Comparison of ENCODE assay signal across 26 cellular contexts in genomic region chr17:1351967-1352366, GRCh38. TPM values are rescaled to one million over a fixed set of nuclear protein-coding genes. Genes with fewer than 3 reads are reported as not detected.
DNase-seq lines count a peak whose midpoint lies in the region; ATAC-seq and TF ChIP-seq lines count a peak whose summit lies in the region.
"Had no signal": no experiment of that assay in that cellular context is flagged by ENCODE, and none has a peak within 500 bp of the region (broad histone marks: within the 10 kb centered on the region; RNA-seq: fewer than 3 reads in every experiment).

No MANE protein-coding gene starts in this region.

- POLR2A ChIA-PET in naive thymus-derived CD4-positive, alpha-beta T cell (lab: Charles Lee) = interaction anchor here (0.7 to 1.1 kb wide), 2 partner anchors 13 to 36 kb away, joined by 3 to 4 read pairs; no protein-coding TSS in a partner anchor

- peak overlapping the region; percentile 79 for H3K27ac Mint-ChIP-seq in activated naive CD4-positive, alpha-beta T cell treated with anti-CD3 and anti-CD28 coated beads, Interleukin-2, amount 50 U/mL, for 24 hours
- peak overlapping the region in 1 of 2 donors; percentile 86 for H3K27ac Mint-ChIP-seq in activated naive CD4-positive, alpha-beta T cell treated with anti-CD3 and anti-CD28 coated beads, Interleukin-2, amount 50 U/mL, for 72 hours
- H3K27ac Mint-ChIP-seq in endodermal cell = peak overlapping the region; percentile 32
- no peak overlapping the region for H3K27ac Mint-ChIP-seq in naive thymus-derived CD4-positive, alpha-beta T cell
- H3K27ac Mint-ChIP-seq: activated T-helper 2 cell treated with anti-CD3 and anti-CD28 coated beads, Interferon-gamma antibody, Interleukin-2, Interleukin-4, amounts not matched to agents 10 μg/mL and 5 μg/mL and 100 μg/mL, durations not matched to agents 14 hours and 24 hours and 36 hours; T-helper 2 cell treated with Interferon-gamma antibody and Interleukin-4, amounts not matched to agents 5 μg/mL and 100 μg/mL, for 36 hours had no signal

- H3K9me3 ChIP-seq in endodermal cell (ENCODE audit: control insufficient read depth, low read length) = no peaks in the 10 kb centered on the region
- H3K9me3 ChIP-seq in smooth muscle cell (replicated peaks; ENCODE audit: low read depth) = no peaks in the 10 kb centered on the region
- no peaks in the 10 kb centered on the region for H3K9me3 ChIP-seq in naive thymus-derived CD4-positive, alpha-beta T cell (ENCODE audit: control insufficient read depth in 2 of 3, low read length in 3 of 3)
- H3K9me3 ChIP-seq in ovary = no peaks in the 10 kb centered on the region
- H3K9me3 ChIP-seq: adrenal gland, mucosa of descending colon, Peyer's patch, spleen, vagina had no signal

- H3K27me3 Mint-ChIP-seq in activated naive CD4-positive, alpha-beta T cell treated with anti-CD3 and anti-CD28 coated beads, Interleukin-2, amount 50 U/mL, for 24 hours = no peaks in the 10 kb centered on the region
- no peaks in the 10 kb centered on the region for H3K27me3 Mint-ChIP-seq in endodermal cell (ENCODE audit: insufficient read depth)
- no peaks in the 10 kb centered on the region for H3K27me3 Mint-ChIP-seq in naive thymus-derived CD4-positive, alpha-beta T cell

- no peak for ATAC-seq in activated naive CD4-positive, alpha-beta T cell treated with anti-CD3 and anti-CD28 coated beads, Interleukin-2, amount 50 U/mL, for 72 hours
- no peak for ATAC-seq in naive thymus-derived CD4-positive, alpha-beta T cell
- ATAC-seq: left ventricle myocardium superior, mucosa of descending colon had no signal

- no peak overlapping the region for H3K4me2 ChIP-seq in smooth muscle cell

- 96 to 100% methylated on average over 3 of the region's 3 CpGs for WGBS in endodermal cell (ENCODE audit: insufficient coverage in 1 of 2, insufficient read length in 1 of 2), 2 experiments
- WGBS in smooth muscle cell (ENCODE audit: low lambda C conversion rate) = 93% methylated on average over 3 of the region's 3 CpGs
- WGBS in ovary, 3 donors = 76 to 85% (median 83%) methylated on average over 3 of the region's 3 CpGs

- H3K36me3 Mint-ChIP-seq in activated naive CD4-positive, alpha-beta T cell treated with anti-CD3 and anti-CD28 coated beads, Interleukin-2, amount 50 U/mL, for 24 hours = peaks cover 19% of the 10 kb centered on the region
- peaks cover 9 to 36% of the 10 kb centered on the region in 2 donors for H3K36me3 Mint-ChIP-seq in activated naive CD4-positive, alpha-beta T cell treated with anti-CD3 and anti-CD28 coated beads, Interleukin-2, amount 50 U/mL, for 72 hours
- H3K36me3 Mint-ChIP-seq in endodermal cell (ENCODE audit: low read depth) = peaks cover 82% of the 10 kb centered on the region
- H3K36me3 Mint-ChIP-seq in naive thymus-derived CD4-positive, alpha-beta T cell = peaks cover 0 to 49% (median 27%) of the 10 kb centered on the region in 5 donors

- no peak overlapping the region for H3K4me3 Mint-ChIP-seq in activated naive CD4-positive, alpha-beta T cell treated with anti-CD3 and anti-CD28 coated beads, Interleukin-2, amount 50 U/mL, for 24 hours
- H3K4me3 Mint-ChIP-seq in endodermal cell = no peak overlapping the region
- no peak overlapping the region for H3K4me3 Mint-ChIP-seq in naive thymus-derived CD4-positive, alpha-beta T cell
- H3K4me3 Mint-ChIP-seq: T-helper 2 cell treated with Interferon-gamma antibody and Interleukin-4, amounts not matched to agents 5 μg/mL and 100 μg/mL, for 36 hours had no signal

- DNase-seq in activated naive CD4-positive, alpha-beta T cell treated with anti-CD3 and anti-CD28 coated beads, Interleukin-2, amount 50 U/mL, for 72 hours (ENCODE audit: low spot score in 2 of 2) = no peak
- DNase-seq in NCI-H1694 treated with DMSO at 0.1 percent for 48 hours (lab: John Stamatoyannopoulos, UW) (peak; percentile 34), endodermal cell (no peak), smooth muscle cell (lab: John Stamatoyannopoulos, UW; ENCODE audit: unreplicated experiment) (no peak), ovary (no peak), brain microvascular endothelial cell (no peak)
- no peak for DNase-seq in naive thymus-derived CD4-positive, alpha-beta T cell
- DNase-seq: activated CD4-positive, CD25-positive, alpha-beta regulatory T cell; adrenal gland; dermis blood vessel endothelial cell; DMS53; GOT3; KG1; left ventricle myocardium superior; mucosa of descending colon; MV-4-11; NCI-H187 treated with DMSO at 0.1 percent for 48 hours; NCI-H446; retina; spleen had no signal

- in situ Hi-C loops in brain microvascular endothelial cell (cut with HindIII; ENCODE audit: low pct_ligation_motif_present, low sequenced_read_pairs) = no loop called here

- intact Hi-C loops in naive thymus-derived CD4-positive, alpha-beta T cell (cut with micrococcal nuclease) = no loop called here
- intact Hi-C loops in ovary (cut with DNase I) = no loop called here

- no peak for TF ChIP-seq CTCF in endodermal cell (conservative IDR thresholded peaks at IDR 0.05)
- no peak for TF ChIP-seq CTCF in smooth muscle cell (IDR thresholded peaks at IDR 0.05; ENCODE audit: borderline replicate concordance, insufficient read depth, poor library complexity, severe bottlenecking)
- TF ChIP-seq CTCF in ovary (IDR thresholded peaks at IDR 0.05) = no peak
- no peak for TF ChIP-seq CTCF in brain microvascular endothelial cell (IDR thresholded peaks at IDR 0.05; ENCODE audit: low read depth, low read length, missing control alignments)

- H3K36me3 ChIP-seq in endodermal cell (ENCODE audit: control insufficient read depth, insufficient read depth, low read length) (peaks cover 87% of the 10 kb centered on the region), smooth muscle cell (ENCODE audit: low read depth) (peaks cover 8% of the 10 kb centered on the region), ovary (no peaks in the 10 kb centered on the region), brain microvascular endothelial cell (replicated peaks) (peaks cover 57% of the 10 kb centered on the region)
- H3K36me3 ChIP-seq in naive thymus-derived CD4-positive, alpha-beta T cell (ENCODE audit: control insufficient read depth in 2 of 3, insufficient read depth in 3 of 3, low read length in 3 of 3) = peaks cover 14 to 78% (median 14%) of the 10 kb centered on the region in 3 experiments

- H3K27ac ChIP-seq in endodermal cell (ENCODE audit: low read depth, low read length) (no peak overlapping the region), smooth muscle cell (ENCODE audit: low read depth) (peak overlapping the region; percentile 19), ovary (no peak overlapping the region), brain microvascular endothelial cell (no peak overlapping the region)
- no peak overlapping the region for H3K27ac ChIP-seq in naive thymus-derived CD4-positive, alpha-beta T cell (ENCODE audit: low read depth, low read length)
- H3K27ac ChIP-seq: adrenal gland, C4-2B, Peyer's patch, vagina had no signal

- H2AFZ ChIP-seq in smooth muscle cell (ENCODE audit: low read depth) = no peak overlapping the region

- H3K4me3 ChIP-seq in endodermal cell (ENCODE audit: low read length) = no peak overlapping the region
- no peak overlapping the region for H3K4me3 ChIP-seq in smooth muscle cell
- H3K4me3 ChIP-seq in naive thymus-derived CD4-positive, alpha-beta T cell (ENCODE audit: low read length) = no peak overlapping the region
- H3K4me3 ChIP-seq in ovary = no peak overlapping the region
- no peak overlapping the region for H3K4me3 ChIP-seq in brain microvascular endothelial cell (ENCODE audit: low read depth, low read length)
- H3K4me3 ChIP-seq: adrenal gland, mucosa of descending colon, Peyer's patch, spleen, vagina had no signal

- H3K27me3 ChIP-seq in endodermal cell (ENCODE audit: control insufficient read depth, insufficient read depth, low read length, poor library complexity, severe bottlenecking) (no peaks in the 10 kb centered on the region), smooth muscle cell (ENCODE audit: low read depth) (no peaks in the 10 kb centered on the region), ovary (no peaks in the 10 kb centered on the region), brain microvascular endothelial cell (replicated peaks) (no peaks in the 10 kb centered on the region)
- no peaks in the 10 kb centered on the region for H3K27me3 ChIP-seq in naive thymus-derived CD4-positive, alpha-beta T cell (ENCODE audit: control insufficient read depth in 2 of 2, insufficient read depth in 2 of 2, low read length in 2 of 2)
- H3K27me3 ChIP-seq: adrenal gland, Peyer's patch, spleen, vagina had no signal

- H3F3A ChIP-seq in smooth muscle cell (ENCODE audit: low read depth) = peaks cover 4% of the 10 kb centered on the region

- no peak for TF ChIP-seq EP300 in ovary (IDR thresholded peaks at IDR 0.05)

- no peaks in the 10 kb centered on the region for H3K4me1 ChIP-seq in endodermal cell (ENCODE audit: control insufficient read depth, insufficient read depth, low read length)
- H3K4me1 ChIP-seq in smooth muscle cell (ENCODE audit: low read depth) = no peaks in the 10 kb centered on the region
- no peaks in the 10 kb centered on the region for H3K4me1 ChIP-seq in naive thymus-derived CD4-positive, alpha-beta T cell (ENCODE audit: control insufficient read depth in 2 of 2, insufficient read depth in 2 of 2, low read length in 2 of 2)
- no peaks in the 10 kb centered on the region for H3K4me1 ChIP-seq in ovary (ENCODE audit: insufficient read depth)

- CTCF ChIA-PET in naive thymus-derived CD4-positive, alpha-beta T cell (lab: Charles Lee) = interaction anchor here (0.6 to 4.4 kb wide), 4 partner anchors 10 to 211 kb away, joined by 4 to 15 read pairs (median 4); no protein-coding TSS in a partner anchor

- H3K4me1 Mint-ChIP-seq in activated naive CD4-positive, alpha-beta T cell treated with anti-CD3 and anti-CD28 coated beads, Interleukin-2, amount 50 U/mL, for 24 hours = peaks cover 30% of the 10 kb centered on the region
- no peaks in the 10 kb centered on the region for H3K4me1 Mint-ChIP-seq in endodermal cell
- peaks cover 8 to 36% (median 22%) of the 10 kb centered on the region in 7 donors for H3K4me1 Mint-ChIP-seq in naive thymus-derived CD4-positive, alpha-beta T cell

- H3K79me2 ChIP-seq in smooth muscle cell (ENCODE audit: low read depth) = peaks cover 95% of the 10 kb centered on the region

- no peak for TF ChIP-seq POLR2A in ovary (IDR thresholded peaks at IDR 0.05)

- H3K9ac ChIP-seq in endodermal cell (ENCODE audit: extremely low read depth, low read length, poor library complexity, severe bottlenecking) = no peak overlapping the region
- no peak overlapping the region for H3K9ac ChIP-seq in smooth muscle cell (ENCODE audit: low read depth)

- no peaks in the 10 kb centered on the region for H3K9me3 Mint-ChIP-seq in activated naive CD4-positive, alpha-beta T cell treated with anti-CD3 and anti-CD28 coated beads, Interleukin-2, amount 50 U/mL, for 24 hours
- H3K9me3 Mint-ChIP-seq in activated naive CD4-positive, alpha-beta T cell treated with anti-CD3 and anti-CD28 coated beads, Interleukin-2, amount 50 U/mL, for 72 hours = no peaks in the 10 kb centered on the region
- H3K9me3 Mint-ChIP-seq in endodermal cell = peaks cover 2% of the 10 kb centered on the region
- no peaks in the 10 kb centered on the region for H3K9me3 Mint-ChIP-seq in naive thymus-derived CD4-positive, alpha-beta T cell
- H3K9me3 Mint-ChIP-seq: activated T-helper 2 cell treated with anti-CD3 and anti-CD28 coated beads, Interferon-gamma antibody, Interleukin-2, Interleukin-4, amounts not matched to agents 10 μg/mL and 5 μg/mL and 100 μg/mL, durations not matched to agents 14 hours and 24 hours and 36 hours; T-helper 2 cell treated with Interferon-gamma antibody and Interleukin-4, amounts not matched to agents 5 μg/mL and 100 μg/mL, for 36 hours had no signal

- H4K20me1 ChIP-seq in smooth muscle cell (ENCODE audit: low read depth) = peaks cover 98% of the 10 kb centered on the region

RNA-seq across cellular contexts. Expression of gene YWHAE, which starts 48.1 kb away (rescaled TPM):
- total RNA-seq in activated naive CD4-positive, alpha-beta T cell treated with anti-CD3 and anti-CD28 coated beads, Interleukin-2, amount 50 U/mL, for 72 hours = 100 to 1,000 TPM; 301 to 497 TPM
- total RNA-seq in endodermal cell (1,000 to 10,000 TPM; 1,225 to 1,349 TPM), smooth muscle cell (586 and 662 TPM in 2 replicates), ovary (100 to 1,000 TPM; 384 to 524 (median 452) TPM)
- polyA plus RNA-seq in endodermal cell (2013, experiment 1 of 2) = 1,001 TPM
- 1,057 TPM for polyA plus RNA-seq in endodermal cell (2013, experiment 2 of 2)
- polyA plus RNA-seq in smooth muscle cell (383 and 429 TPM in 2 replicates), ovary (100 to 1,000 TPM; 288 to 589 TPM)
- 100 to 1,000 TPM; 119 to 317 (median 127) TPM for total RNA-seq in naive thymus-derived CD4-positive, alpha-beta T cell
- polyA plus RNA-seq in naive thymus-derived CD4-positive, alpha-beta T cell = 10 to 100 TPM; 30.6 to 37.3 TPM

Comparison
In these comparisons a context has a peak if more than half of its experiments do, and no peak if none do; other contexts are left out.
1. H3K27ac Mint-ChIP-seq: peak in activated naive CD4-positive, alpha-beta T cell treated with anti-CD3 and anti-CD28 coated beads, Interleukin-2, amount 50 U/mL, for 24 hours (single experiment) and endodermal cell (single experiment); none in naive thymus-derived CD4-positive, alpha-beta T cell (0 of 9).